In genomic region chr17:38825762-38826247, GRCh38 we compare ENCODE assay signal across 9 cellular contexts. TPM values are rescaled to one million over a fixed set of nuclear protein-coding genes. Genes with fewer than 3 reads are reported as not detected.
A peak's percentile ranks its signal among the peaks of the same experiment; 100 is the strongest.
DNase-seq lines count a peak whose midpoint lies in the region; ATAC-seq, FAIRE-seq and TF ChIP-seq lines count a peak whose summit lies in the region.
"Had no signal": no experiment of that assay in that cellular context is flagged by ENCODE, and none has a peak within 500 bp of the region (broad histone marks: within the 10 kb centered on the region; RNA-seq: fewer than 3 reads in every experiment).

No MANE protein-coding gene starts in this region.

- H3K4me3 Mint-ChIP-seq in activated naive CD4-positive, alpha-beta T cell treated with anti-CD3 and anti-CD28 coated beads for 36 hours, result peak overlapping the region; percentile 91
- peak overlapping the region; percentile 100 for H3K4me3 Mint-ChIP-seq in type B pancreatic cell

- 80% methylated on average over 17 of the region's 17 CpGs for WGBS in K562 (ENCODE audit: insufficient coverage, low coverage, missing lambda C conversion rate)
- WGBS in lung, 2 donors, result 93 to 96% methylated on average over 17 of the region's 17 CpGs

- TF ChIP-seq RAD21 in K562 (CRISPR knock-in tag; conservative IDR thresholded peaks at IDR 0.05 in 1 of 2, IDR thresholded peaks at IDR 0.05 in 1 of 2), result no peak

- H3K9me3 ChIP-seq in K562 (replicated peaks; ENCODE audit: control insufficient read depth, insufficient read depth, low read depth, low read length), result no peaks in the 10 kb centered on the region
- H3K9me3 ChIP-seq in lung (ENCODE audit: control insufficient read depth in 2 of 2, insufficient read depth in 1 of 2, low read length in 1 of 2), result no peaks in the 10 kb centered on the region

- H3K27me3 ChIP-seq in K562 (ENCODE audit: control insufficient read depth in 2 of 2, insufficient read depth in 2 of 2, low read length in 2 of 2), result no peaks in the 10 kb centered on the region
- H3K27me3 ChIP-seq in lung (ENCODE audit: control insufficient read depth, insufficient read depth), result no peaks in the 10 kb centered on the region

- H4K20me1 ChIP-seq in K562 (replicated peaks; ENCODE audit: control insufficient read depth, insufficient read depth, low read length), result no peaks in the 10 kb centered on the region; the same call in 1 of the 2 replicates

- H3K27me3 Mint-ChIP-seq in activated naive CD4-positive, alpha-beta T cell treated with anti-CD3 and anti-CD28 coated beads for 36 hours (ENCODE audit: low read depth), result no peaks in the 10 kb centered on the region
- peaks cover 12% of the 10 kb centered on the region for H3K27me3 Mint-ChIP-seq in type B pancreatic cell

- BruUV-seq in K562 (replicated peaks; lab: Mats Ljungman, UMichigan), result no TSS peak

- H3K79me2 ChIP-seq in K562 (ENCODE audit: control insufficient read depth, insufficient read depth, low read length), result peaks cover 29% of the 10 kb centered on the region

- no peaks in the 10 kb centered on the region for H3K9me3 Mint-ChIP-seq in activated naive CD4-positive, alpha-beta T cell treated with anti-CD3 and anti-CD28 coated beads for 36 hours
- H3K9me3 Mint-ChIP-seq in type B pancreatic cell, result no peaks in the 10 kb centered on the region

- H3K27ac ChIP-seq in K562 (ENCODE audit: extremely low read depth, low read depth, low read length) (peak overlapping the region; percentile 97), lung (ENCODE audit: low read depth in 1 of 2, low read length in 1 of 2) (peak overlapping the region; percentile 98 to 99)

- ATAC-seq in K562, result no peak
- no peak for ATAC-seq in lung (ENCODE audit: insufficient read depth, low FRiP score)
- no peak for ATAC-seq in GM19463 (IDR thresholded peaks at IDR 0.05; ENCODE audit: unreplicated experiment)
- no peak for ATAC-seq in GM19395 (IDR thresholded peaks at IDR 0.05; ENCODE audit: unreplicated experiment)

- no peaks in the 10 kb centered on the region for H3K9me1 ChIP-seq in K562 (ENCODE audit: control insufficient read depth, insufficient read depth, low read length)

- H3K36me3 ChIP-seq in K562 (ENCODE audit: control insufficient read depth, insufficient read depth, low read length), result peaks cover 23% of the 10 kb centered on the region; the same call in 2 of the 3 replicates
- H3K36me3 ChIP-seq in lung (ENCODE audit: control insufficient read depth in 2 of 2, insufficient read depth in 2 of 2, low read length in 2 of 2), result peaks cover under 1 to 6% of the 10 kb centered on the region in 2 donors

- peaks cover 24% of the 10 kb centered on the region for H3K4me1 Mint-ChIP-seq in activated naive CD4-positive, alpha-beta T cell treated with anti-CD3 and anti-CD28 coated beads for 36 hours (ENCODE audit: low read depth)
- peaks cover 23% of the 10 kb centered on the region for H3K4me1 Mint-ChIP-seq in type B pancreatic cell (ENCODE audit: unreplicated experiment)

- H3K36me3 Mint-ChIP-seq in activated naive CD4-positive, alpha-beta T cell treated with anti-CD3 and anti-CD28 coated beads for 36 hours (ENCODE audit: low read depth), result peaks cover 2% of the 10 kb centered on the region
- H3K36me3 Mint-ChIP-seq in type B pancreatic cell, result no peaks in the 10 kb centered on the region

- in situ Hi-C loops in K562 (cut with MboI), result no loop called here

- no peak for FAIRE-seq in K562 (lab: Jason Lieb, UNC)
- FAIRE-seq: endometrium had no signal

- peak overlapping the region; percentile 95 for H3K4me2 ChIP-seq in K562 (ENCODE audit: insufficient read depth, low read length)

- peak overlapping the region; percentile 94 to 97; a peak in 3 of 4 replicates for H3K9ac ChIP-seq in K562 (ENCODE audit: insufficient read depth in 1 of 2, low read depth in 2 of 2, low read length in 2 of 2)

- no peak for TF ChIP-seq CTCF in K562 (IDR thresholded peaks at IDR 0.05 in 2 of 3, conservative IDR thresholded peaks at IDR 0.05 in 1 of 3; ENCODE audit: insufficient read depth in 2 of 3, low read depth in 1 of 3, low read length in 3 of 3)
- TF ChIP-seq CTCF in lung (IDR thresholded peaks at IDR 0.05; ENCODE audit: control extremely low read depth, extremely low read depth), result no peak
- no peak for TF ChIP-seq CTCF in type B pancreatic cell (conservative IDR thresholded peaks at IDR 0.05)

- no peak for TF ChIP-seq EP300 in K562 (IDR thresholded peaks at IDR 0.05; ENCODE audit: low read length)

- peak overlapping the region; percentile 88 for H2AFZ ChIP-seq in K562 (ENCODE audit: low read depth, low read length)

- DNase-seq in activated naive CD4-positive, alpha-beta T cell treated with anti-CD3 and anti-CD28 coated beads for 36 hours, result no peak
- no peak for DNase-seq in activated naive CD4-positive, alpha-beta T cell treated with anti-CD3 and anti-CD28 coated beads, Interleukin-2, amount 50 U/mL, for 16 hours
- peak in 1 of 4 experiments; percentile 17 for DNase-seq in K562 (ENCODE audit: extremely low read depth in 1 of 4, low spot score in 3 of 4)
- no peak for DNase-seq in lung (ENCODE audit: low spot score)
- DNase-seq in type B pancreatic cell (ENCODE audit: extremely low spot score, unreplicated experiment), result no peak
- no peak for DNase-seq in NCI-H69 (lab: John Stamatoyannopoulos, UW)

- TF ChIP-seq POLR2A in K562 (conservative IDR thresholded peaks at IDR 0.05), result no peak

- CTCF ChIA-PET in activated naive CD4-positive, alpha-beta T cell treated with anti-CD3 and anti-CD28 coated beads for 36 hours (lab: Charles Lee), result no interaction called here
- CTCF ChIA-PET in K562 (lab: Yijun Ruan, JAX; ENCODE audit: low intra/inter-chr PET ratio), result no interaction called here

- H3K4me3 ChIP-seq in K562, result peak overlapping the region; percentile 68
- H3K4me3 ChIP-seq in lung, result peak overlapping the region; percentile 57

- POLR2A ChIA-PET in K562 (lab: Yijun Ruan, JAX), result interaction anchor here (0.7 to 2.3 kb wide), 13 partner anchors 8 to 94 kb away, joined by 3 to 9 read pairs (median 4); partner anchors contain the start of gene RPL23

- intact Hi-C loops in activated naive CD4-positive, alpha-beta T cell treated with anti-CD3 and anti-CD28 coated beads for 36 hours (cut with micrococcal nuclease), result loop anchor here (1.0 kb wide), 2 partner anchors 27 to 43 kb away; partner anchors contain the start of gene RPL23
- intact Hi-C loops in K562 (cut with micrococcal nuclease), result no loop called here

- H3K4me1 ChIP-seq in K562 (replicated peaks in 1 of 2; ENCODE audit: control insufficient read depth in 2 of 2, insufficient read depth in 2 of 2, low read length in 2 of 2), result peaks cover 4 to 6% of the 10 kb centered on the region in 2 experiments; a peak in 4 of 5 replicates
- peaks cover 3 to 4% of the 10 kb centered on the region in 2 donors for H3K4me1 ChIP-seq in lung (ENCODE audit: control insufficient read depth in 2 of 2, insufficient read depth in 2 of 2, low read length in 2 of 2)

- H3K27ac Mint-ChIP-seq in activated naive CD4-positive, alpha-beta T cell treated with anti-CD3 and anti-CD28 coated beads for 36 hours, result peak overlapping the region; percentile 99
- peak overlapping the region; percentile 100 for H3K27ac Mint-ChIP-seq in type B pancreatic cell

RNA-seq across cellular contexts. Expression of gene CWC25, which starts 0.7 kb away (rescaled TPM):
- 10 to 100 TPM; 18.6 to 21.9 TPM for total RNA-seq in activated naive CD4-positive, alpha-beta T cell treated with anti-CD3 and anti-CD28 coated beads for 36 hours
- total RNA-seq in K562 (2011; cell fraction: chromatin; rRNA removed; ENCODE audit: low replicate concordance), result 54.3 and 57.6 TPM in 2 replicates
- total RNA-seq in K562 (2011; cell fraction: nucleolus; rRNA removed), result 25.0 and 27.9 TPM in 2 replicates
- total RNA-seq in K562 (2011; cell fraction: nucleoplasm; rRNA removed), result 31.0 and 32.9 TPM in 2 replicates
- 16.8 and 18.6 TPM in 2 replicates for total RNA-seq in K562 (2014; rRNA removed)
- 19.0 and 19.2 TPM in 2 replicates for total RNA-seq in K562 (2014; rRNA removed; fragmentation: Illumina TruSeq; extraction: Trizol)
- total RNA-seq in K562 (2015; rRNA removed; fragmentation: Illumina TruSeq; extraction: Trizol), result 21.0 and 24.1 TPM in 2 replicates
- 16.5 and 17.4 TPM in 2 replicates for total RNA-seq in K562 (2021)
- 14.1 and 23.0 TPM in 2 replicates for polyA plus RNA-seq in K562 (2011; rRNA removed)
- 10.1 and 11.8 TPM in 2 replicates for polyA plus RNA-seq in K562 (2011; cell fraction: cytosol; rRNA removed)
- 48.3 and 72.5 TPM in 2 replicates for polyA plus RNA-seq in K562 (2011; cell fraction: nucleus; rRNA removed)
- 16.7 and 17.1 TPM in 2 replicates for polyA plus RNA-seq in K562 (2012)
- 22.9 and 27.4 TPM in 2 replicates for polyA plus RNA-seq in K562 (2014; fragmentation: Illumina TruSeq; extraction: Trizol)
- polyA plus RNA-seq in K562 (2014; fragmentation: Nextera tagmentation; extraction: Ambion mirVana), result 10 to 100 TPM; 24.4 to 26.3 TPM
- 20.7 and 21.9 TPM in 2 replicates for polyA plus RNA-seq in K562 (2014; rRNA removed)
- 9.2 and 16.7 TPM in 2 replicates for polyA minus RNA-seq in K562 (2011; rRNA and poly(A)+ RNA removed)
- 5.5 and 6.7 TPM in 2 replicates for polyA minus RNA-seq in K562 (2011; cell fraction: cytosol; rRNA and poly(A)+ RNA removed)
- polyA minus RNA-seq in K562 (2011; cell fraction: nucleus; rRNA and poly(A)+ RNA removed), result 11.3 and 12.7 TPM in 2 replicates
- 10 to 100 TPM; 21.2 TPM for total RNA-seq in lung
- polyA plus RNA-seq in lung, result 10 to 100 TPM; 20.1 to 21.4 TPM
- 17.7 and 19.7 TPM in 2 replicates for total RNA-seq in type B pancreatic cell (ENCODE audit: low replicate concordance)

RNA-seq across cellular contexts. Expression of gene PIP4K2B, which starts 26.4 kb away (rescaled TPM):
- 10 to 100 TPM; 30.1 to 33.4 TPM for total RNA-seq in activated naive CD4-positive, alpha-beta T cell treated with anti-CD3 and anti-CD28 coated beads for 36 hours
- 27.6 and 39.9 TPM in 2 replicates for total RNA-seq in K562 (2011; cell fraction: chromatin; rRNA removed; ENCODE audit: low replicate concordance)
- 17.5 and 18.2 TPM in 2 replicates for total RNA-seq in K562 (2011; cell fraction: nucleolus; rRNA removed)
- 23.2 and 28.6 TPM in 2 replicates for total RNA-seq in K562 (2011; cell fraction: nucleoplasm; rRNA removed)
- total RNA-seq in K562 (2014; rRNA removed), result 14.4 and 18.1 TPM in 2 replicates
- 24.0 and 24.1 TPM in 2 replicates for total RNA-seq in K562 (2014; rRNA removed; fragmentation: Illumina TruSeq; extraction: Trizol)
- total RNA-seq in K562 (2015; rRNA removed; fragmentation: Illumina TruSeq; extraction: Trizol), result 27.9 and 29.3 TPM in 2 replicates
- 25.8 and 29.9 TPM in 2 replicates for total RNA-seq in K562 (2021)
- polyA plus RNA-seq in K562 (2011; rRNA removed), result 16.6 and 23.0 TPM in 2 replicates
- 14.6 and 27.3 TPM in 2 replicates for polyA plus RNA-seq in K562 (2011; cell fraction: cytosol; rRNA removed)
- polyA plus RNA-seq in K562 (2011; cell fraction: nucleus; rRNA removed), result 34.1 and 43.1 TPM in 2 replicates
- polyA plus RNA-seq in K562 (2012), result 19.7 and 23.1 TPM in 2 replicates
- 25.5 and 29.6 TPM in 2 replicates for polyA plus RNA-seq in K562 (2014; fragmentation: Illumina TruSeq; extraction: Trizol)
- polyA plus RNA-seq in K562 (2014; fragmentation: Nextera tagmentation; extraction: Ambion mirVana), result 1 to 10 TPM; 3.7 to 5.7 TPM
- polyA plus RNA-seq in K562 (2014; rRNA removed), result 17.9 and 27.2 TPM in 2 replicates
- polyA minus RNA-seq in K562 (2011; rRNA and poly(A)+ RNA removed), result 35.1 and 73.8 TPM in 2 replicates
- polyA minus RNA-seq in K562 (2011; cell fraction: cytosol; rRNA and poly(A)+ RNA removed), result 15.0 and 21.8 TPM in 2 replicates
- polyA minus RNA-seq in K562 (2011; cell fraction: nucleus; rRNA and poly(A)+ RNA removed), result 7.5 and 10.6 TPM in 2 replicates
- 10 to 100 TPM; 42.1 to 42.3 TPM for total RNA-seq in lung
- polyA plus RNA-seq in lung, result 10 to 100 TPM; 16.1 to 16.3 TPM
- 37.0 and 72.6 TPM in 2 replicates for total RNA-seq in type B pancreatic cell (ENCODE audit: low replicate concordance)

RNA-seq across cellular contexts. Expression of gene RPL23, which starts 27.7 kb away (rescaled TPM):
- total RNA-seq in activated naive CD4-positive, alpha-beta T cell treated with anti-CD3 and anti-CD28 coated beads for 36 hours, result 1,000 to 10,000 TPM; 2,241 to 2,332 TPM
- total RNA-seq in K562 (2011; cell fraction: chromatin; rRNA removed; ENCODE audit: low replicate concordance), result 370 and 391 TPM in 2 replicates
- total RNA-seq in K562 (2011; cell fraction: nucleolus; rRNA removed), result 317 and 380 TPM in 2 replicates
- 567 and 894 TPM in 2 replicates for total RNA-seq in K562 (2011; cell fraction: nucleoplasm; rRNA removed)
- total RNA-seq in K562 (2014; rRNA removed) (2,281 and 2,332 TPM in 2 replicates), K562 (2014; rRNA removed; fragmentation: Illumina TruSeq; extraction: Trizol) (3,218 and 3,389 TPM in 2 replicates), K562 (2015; rRNA removed; fragmentation: Illumina TruSeq; extraction: Trizol) (2,524 and 2,706 TPM in 2 replicates), K562 (2021) (1,745 and 1,985 TPM in 2 replicates), lung (1,000 to 10,000 TPM in 1 of 2 donors, 100 to 1,000 TPM in 1; 989 to 1,269 TPM), type B pancreatic cell (ENCODE audit: low replicate concordance) (1,908 and 1,925 TPM in 2 replicates)
- polyA plus RNA-seq in K562 (2011; rRNA removed) (1,779 and 3,096 TPM in 2 replicates), K562 (2014; fragmentation: Illumina TruSeq; extraction: Trizol) (3,156 and 3,487 TPM in 2 replicates), K562 (2014; fragmentation: Nextera tagmentation; extraction: Ambion mirVana) (1,000 to 10,000 TPM; 2,598 to 3,667 TPM), K562 (2014; rRNA removed) (3,128 and 3,158 TPM in 2 replicates), lung (1,000 to 10,000 TPM; 2,276 to 4,467 TPM)
- 1,009 and 1,561 TPM in 2 replicates for polyA plus RNA-seq in K562 (2011; cell fraction: cytosol; rRNA removed)
- 519 and 810 TPM in 2 replicates for polyA plus RNA-seq in K562 (2011; cell fraction: nucleus; rRNA removed)
- polyA plus RNA-seq in K562 (2012), result 2,980 and 3,135 TPM in 2 replicates
- polyA minus RNA-seq in K562 (2011; rRNA and poly(A)+ RNA removed), result 1,069 and 1,345 TPM in 2 replicates
- 644 and 904 TPM in 2 replicates for polyA minus RNA-seq in K562 (2011; cell fraction: cytosol; rRNA and poly(A)+ RNA removed)
- 127 and 195 TPM in 2 replicates for polyA minus RNA-seq in K562 (2011; cell fraction: nucleus; rRNA and poly(A)+ RNA removed)

RNA-seq across cellular contexts. Expression of gene LASP1, which starts 44.1 kb away (rescaled TPM):
- total RNA-seq in activated naive CD4-positive, alpha-beta T cell treated with anti-CD3 and anti-CD28 coated beads for 36 hours, result 100 to 1,000 TPM; 105 to 113 TPM
- 56.3 and 141 TPM in 2 replicates for total RNA-seq in K562 (2011; cell fraction: chromatin; rRNA removed; ENCODE audit: low replicate concordance)
- 52.5 and 72.2 TPM in 2 replicates for total RNA-seq in K562 (2011; cell fraction: nucleolus; rRNA removed)
- total RNA-seq in K562 (2011; cell fraction: nucleoplasm; rRNA removed), result 56.8 and 72.4 TPM in 2 replicates
- total RNA-seq in K562 (2014; rRNA removed) (48.5 and 49.0 TPM in 2 replicates), K562 (2014; rRNA removed; fragmentation: Illumina TruSeq; extraction: Trizol) (35.1 and 38.8 TPM in 2 replicates), K562 (2015; rRNA removed; fragmentation: Illumina TruSeq; extraction: Trizol) (55.3 and 58.7 TPM in 2 replicates), K562 (2021) (112 and 125 TPM in 2 replicates), lung (100 to 1,000 TPM in 1 of 2 donors, 10 to 100 TPM in 1; 78.8 to 140 TPM), type B pancreatic cell (ENCODE audit: low replicate concordance) (159 and 210 TPM in 2 replicates)
- polyA plus RNA-seq in K562 (2011; rRNA removed) (45.9 and 62.1 TPM in 2 replicates), K562 (2014; fragmentation: Illumina TruSeq; extraction: Trizol) (95.7 and 104 TPM in 2 replicates), K562 (2014; fragmentation: Nextera tagmentation; extraction: Ambion mirVana) (10 to 100 TPM; 23.0 to 23.6 TPM), K562 (2014; rRNA removed) (69.1 and 78.2 TPM in 2 replicates), lung (10 to 100 TPM; 65.5 to 85.1 TPM)
- 58.9 and 166 TPM in 2 replicates for polyA plus RNA-seq in K562 (2011; cell fraction: cytosol; rRNA removed)
- 25.9 and 52.6 TPM in 2 replicates for polyA plus RNA-seq in K562 (2011; cell fraction: nucleus; rRNA removed)
- 110 and 126 TPM in 2 replicates for polyA plus RNA-seq in K562 (2012)
- 48.3 and 89.0 TPM in 2 replicates for polyA minus RNA-seq in K562 (2011; rRNA and poly(A)+ RNA removed)
- 56.3 and 79.0 TPM in 2 replicates for polyA minus RNA-seq in K562 (2011; cell fraction: cytosol; rRNA and poly(A)+ RNA removed)
- 20.1 and 22.1 TPM in 2 replicates for polyA minus RNA-seq in K562 (2011; cell fraction: nucleus; rRNA and poly(A)+ RNA removed)
